16 cellular contexts compared by ENCODE assay signal in genomic region chr3:154184582-154184981, GRCh38.
"Had no signal": no experiment of that assay in that cellular context is flagged by ENCODE, and none has a peak within 500 bp of the region (broad histone marks: within the 10 kb centered on the region; RNA-seq: fewer than 3 reads in every experiment).

No MANE protein-coding gene starts in this region.

- H3K9me3 Mint-ChIP-seq: natural killer cell had no signal

- H3K27me3 ChIP-seq: breast epithelium, neutrophil, upper lobe of right lung had no signal

- H3K4me1 Mint-ChIP-seq: natural killer cell had no signal

- H3K36me3 Mint-ChIP-seq: natural killer cell had no signal

- H3K27ac ChIP-seq: breast epithelium, neutrophil, upper lobe of right lung had no signal

- H3K27ac Mint-ChIP-seq: activated CD8-positive, alpha-beta T cell treated with anti-CD3 and anti-CD28 coated beads, Interleukin-2, amount 10 ng/mL, durations not matched to agents 7 days and 5 days; natural killer cell; T-helper 17 cell had no signal

- H3K36me3 ChIP-seq: breast epithelium, neutrophil had no signal

- DNase-seq: activated CD4-positive, alpha-beta T cell treated with anti-CD3 and anti-CD28 coated beads for 48 hours; activated CD8-positive, alpha-beta memory T cell treated with anti-CD3 and anti-CD28 coated beads, Interleukin-2, amount 50 U/mL, for 48 hours; activated CD8-positive, alpha-beta T cell treated with anti-CD3 and anti-CD28 coated beads, Interleukin-2, amount 10 ng/mL, durations not matched to agents 7 days and 5 days; activated naive CD4-positive, alpha-beta T cell treated with Interleukin-2 at 50 U/mL for 16 hours; anterior cingulate cortex; kidney glomerular epithelial cell; mesenchymal stem cell; natural killer cell; stimulated activated CD4-positive, alpha-beta T cell treated with anti-CD3 and anti-CD28 coated beads, Interleukin-4, amount 100 ng/mL, for 4 hours; stimulated activated CD8-positive, alpha-beta memory T cell treated with anti-CD3 and anti-CD28 coated beads, Interleukin-4, amount 100 ng/mL, for 48 hours; stimulated activated naive CD4-positive, alpha-beta T cell treated with Interleukin-2 at 50 U/mL for 16 hours; T-helper 17 cell; upper lobe of right lung had no signal

- H3K4me1 ChIP-seq: breast epithelium had no signal

- H3K9me3 ChIP-seq: breast epithelium, neutrophil, upper lobe of right lung had no signal

- H3K4me3 ChIP-seq: breast epithelium, upper lobe of right lung had no signal

- H3K4me3 Mint-ChIP-seq: activated CD8-positive, alpha-beta T cell treated with anti-CD3 and anti-CD28 coated beads, Interleukin-2, amount 10 ng/mL, durations not matched to agents 7 days and 5 days; natural killer cell; T-helper 17 cell had no signal

- ATAC-seq: activated CD8-positive, alpha-beta T cell treated with anti-CD3 and anti-CD28 coated beads, Interleukin-2, amount 10 ng/mL, durations not matched to agents 7 days and 5 days; esophagus mucosa; natural killer cell; T-helper 17 cell; upper lobe of right lung had no signal
